ENCODE assay signal across 6 cellular contexts in genomic region chr22:50303848-50304527, GRCh38. TPM values are rescaled to one million over a fixed set of nuclear protein-coding genes. Genes with fewer than 3 reads are reported as not detected.
DNase-seq lines count a peak whose midpoint lies in the region; ATAC-seq and TF ChIP-seq lines count a peak whose summit lies in the region.

No MANE protein-coding gene starts in this region.

- H3K4me3 ChIP-seq in LNCaP clone FGC (ENCODE audit: low read depth, low read length) (peak overlapping the region; percentile 39), epithelial cell of esophagus (ENCODE audit: low read length) (peak overlapping the region; percentile 29), skeletal muscle satellite cell (ENCODE audit: low read length) (peak overlapping the region; percentile 59)

- H3K9me3 ChIP-seq in skeletal muscle satellite cell (replicated peaks; ENCODE audit: low read length), result no peaks in the 10 kb centered on the region

- peak overlapping the region; percentile 97 for H3K4me2 ChIP-seq in skeletal muscle satellite cell (ENCODE audit: low read length)

- DNase-seq in LNCaP clone FGC (ENCODE audit: low read depth), result peak; percentile 49
- peak; percentile 57 for DNase-seq in epithelial cell of esophagus (ENCODE audit: low read depth)
- no peak for DNase-seq in stimulated activated CD4-positive, alpha-beta T cell treated with anti-CD3 and anti-CD28 coated beads, Interleukin-1b, Interleukin-23, amount 100 ng/mL, for 48 hours

- ATAC-seq in HG03108 (IDR thresholded peaks at IDR 0.05; ENCODE audit: unreplicated experiment) (no peak), HG02759 (IDR thresholded peaks at IDR 0.05; ENCODE audit: unreplicated experiment) (no peak)

- peak overlapping the region; percentile 97 for H3K9ac ChIP-seq in skeletal muscle satellite cell (ENCODE audit: low read depth, low read length)

- TF ChIP-seq CTCF in LNCaP clone FGC (IDR thresholded peaks at IDR 0.05; ENCODE audit: control insufficient read depth, extremely low read depth, insufficient read depth) (no peak), epithelial cell of esophagus (IDR thresholded peaks at IDR 0.05; ENCODE audit: insufficient read depth, low read depth, low read length, missing control alignments) (no peak)

- H3K36me3 ChIP-seq in skeletal muscle satellite cell (ENCODE audit: insufficient read depth, low read length), result peaks cover 16% of the 10 kb centered on the region

- peaks cover 74% of the 10 kb centered on the region for H3K4me1 ChIP-seq in skeletal muscle satellite cell (ENCODE audit: control insufficient read depth, insufficient read depth, low read length)

- H3K27me3 ChIP-seq in skeletal muscle satellite cell (ENCODE audit: control insufficient read depth, insufficient read depth, low read length), result no peaks in the 10 kb centered on the region

RNA-seq across cellular contexts. Expression of gene PLXNB2, which starts 3.5 kb away (rescaled TPM):
- total RNA-seq in skeletal muscle satellite cell (2012; rRNA removed), result 70.6 and 76.0 TPM in 2 replicates

RNA-seq across cellular contexts. Expression of gene DENND6B, which starts 22.8 kb away (rescaled TPM):
- total RNA-seq in skeletal muscle satellite cell (2012; rRNA removed), result 0.44 and 1.0 TPM in 2 replicates

RNA-seq across cellular contexts. Expression of gene MAPK11, which starts 33.8 kb away (rescaled TPM):
- 3.1 and 3.8 TPM in 2 replicates for total RNA-seq in skeletal muscle satellite cell (2012; rRNA removed)

RNA-seq across cellular contexts. Expression of gene PPP6R2, which starts 39.1 kb away (rescaled TPM):
- 48.1 and 50.7 TPM in 2 replicates for total RNA-seq in skeletal muscle satellite cell (2012; rRNA removed)

RNA-seq across cellular contexts. Expression of gene MAPK12, which starts 42.5 kb away (rescaled TPM):
- total RNA-seq in skeletal muscle satellite cell (2012; rRNA removed), result 36.5 and 52.4 TPM in 2 replicates
